Comparison of ENCODE assay signal across 8 cellular contexts in the genomic region with DNA sequence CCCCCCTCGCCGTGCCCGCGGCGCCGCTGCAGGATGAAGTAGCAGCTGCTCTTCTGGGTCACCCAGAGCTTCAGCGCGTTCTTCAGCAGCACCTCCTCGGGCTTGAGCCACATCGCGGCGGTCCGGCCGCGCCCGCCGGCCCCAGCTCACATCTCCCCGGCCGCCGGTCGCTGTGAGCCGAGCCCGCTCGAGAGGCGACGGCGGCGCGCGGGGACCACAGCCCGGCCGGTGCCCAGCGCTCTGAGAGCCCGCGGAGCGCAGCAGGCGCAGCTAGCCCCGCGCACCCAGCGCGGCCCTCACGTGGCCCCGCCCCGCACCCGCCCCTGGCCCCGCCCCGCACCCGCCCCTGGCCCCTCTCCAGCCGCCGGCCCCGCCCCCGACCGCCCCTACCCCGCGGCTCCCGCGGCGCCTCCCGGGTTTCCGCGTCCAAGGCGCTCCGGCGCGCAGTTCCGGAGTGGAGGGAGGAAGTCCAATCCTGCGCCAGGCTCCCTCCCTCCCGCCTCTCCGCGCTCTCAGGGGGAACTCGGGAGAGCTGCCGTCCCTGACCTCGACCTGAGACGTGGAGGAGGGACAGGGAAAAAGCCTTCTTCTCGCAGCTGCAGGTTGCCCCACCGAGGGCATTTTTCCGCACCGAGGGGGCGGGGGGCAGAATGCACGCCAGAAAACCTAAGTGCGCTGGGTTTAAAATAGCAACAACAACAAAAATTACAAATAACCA. TPM values are rescaled to one million over a fixed set of nuclear protein-coding genes. Genes with fewer than 3 reads are reported as not detected.
DNase-seq lines count a peak whose midpoint lies in the region; ATAC-seq, FAIRE-seq and TF ChIP-seq lines count a peak whose summit lies in the region.

A gene (minus strand): TSS at position 242 of the 718 bp plus-strand sequence. CDS start 129 bp downstream, at position 113.

- H3K27me3 Mint-ChIP-seq in HFFc6 (ENCODE audit: insufficient read depth) = peaks cover 18% of the 10 kb centered on the region

- H3K4me3 Mint-ChIP-seq in HFFc6 = peak within 1 kb of the TSS; percentile 84

- no TSS peak for BruUV-seq in GM12878 (replicated peaks; lab: Mats Ljungman, UMichigan)

- SMC1A ChIA-PET in GM12878 (lab: Charles Lee; ENCODE audit: uncharacterized antibody, unreplicated experiment) = interaction anchor here (1.0 to 6.5 kb wide), 6 partner anchors 61 to 149 kb away, joined by 3 to 29 read pairs (median 6); a partner anchor contains a TSS

- ATAC-seq in GM12878 (peak; percentile 84), aorta (ENCODE audit: low FRiP score) (peak; percentile 94)

- H3K4me2 ChIP-seq in GM12878 (ENCODE audit: control insufficient read depth, insufficient read depth) = peak within 1 kb of the TSS; percentile 66

- H3K9me3 Mint-ChIP-seq in HFFc6 = no peaks in the 10 kb centered on the region

- H3K36me3 Mint-ChIP-seq in HFFc6 (ENCODE audit: low read depth) = no peaks in the 10 kb centered on the region

- H3K79me2 ChIP-seq in GM12878 (ENCODE audit: control insufficient read depth, insufficient read depth, low read length) = peaks cover 2% of the 10 kb centered on the region; the same call in 1 of the 2 replicates

- no peak for FAIRE-seq in GM12878 (lab: Jason Lieb, UNC)

- H3K4me3 ChIP-seq in GM12878 = peak within 1 kb of the TSS; percentile 61
- peak within 1 kb of the TSS; percentile 62 to 90 for H3K4me3 ChIP-seq in aorta (ENCODE audit: low read length in 2 of 2)

- TF ChIP-seq RAD21 in GM12878 (IDR thresholded peaks at IDR 0.05; ENCODE audit: insufficient read depth, low read depth, low read length) = no peak

- no peaks in the 10 kb centered on the region for H4K20me1 ChIP-seq in GM12878 (ENCODE audit: control insufficient read depth, insufficient read depth)

- CTCF ChIA-PET in GM10248 (lab: Yijun Ruan, JAX) (interaction anchor here (0.8 to 6.2 kb wide), 12 partner anchors 9 to 545 kb away, joined by 3 to 60 read pairs (median 4); no protein-coding TSS in a partner anchor), GM12878 (lab: Yijun Ruan, JAX) (interaction anchor here (1.0 to 4.4 kb wide), 3 partner anchors 107 to 138 kb away, joined by 3 to 46 read pairs (median 5); no protein-coding TSS in a partner anchor)

- no peaks in the 10 kb centered on the region for H3K9me3 ChIP-seq in GM12878 (replicated peaks; ENCODE audit: control insufficient read depth, insufficient read depth, low read length)
- H3K9me3 ChIP-seq in aorta (ENCODE audit: control insufficient read depth, low read length) = no peaks in the 10 kb centered on the region

- no peak within 1 kb of the TSS for H3K27ac ChIP-seq in GM12878 (ENCODE audit: control insufficient read depth, insufficient read depth)
- peak within 1 kb of the TSS in 1 of 2 donors; percentile 85 for H3K27ac ChIP-seq in aorta (ENCODE audit: low read depth in 1 of 2, low read length in 2 of 2)

- H3K4me1 ChIP-seq in GM12878 (ENCODE audit: control insufficient read depth, insufficient read depth, low read length) (peaks cover 10% of the 10 kb centered on the region), aorta (ENCODE audit: control insufficient read depth in 1 of 2, insufficient read depth in 2 of 2, low read length in 2 of 2) (peaks cover 0 to 4% of the 10 kb centered on the region in 2 donors)

- TF ChIP-seq POLR2A in GM12878 (IDR thresholded peaks at IDR 0.05; ENCODE audit: low read depth, low read length) = peak; percentile 73

- POLR2A ChIA-PET in GM10248 (lab: Yijun Ruan, JAX) = interaction anchor here (1.2 kb wide), 1 partner anchor 149 kb away, joined by 5 read pairs; a partner anchor contains a TSS
- POLR2A ChIA-PET in GM12878 (lab: Charles Lee) = interaction anchor here (0.5 kb wide), 1 partner anchor 344 kb away, joined by 5 read pairs; no protein-coding TSS in a partner anchor

- intact Hi-C loops in GM12878 (cut with micrococcal nuclease; ENCODE audit: unreplicated experiment) (loop anchor here (5.0 kb wide), 1 partner anchor 544 kb away; no protein-coding TSS in a partner anchor), aorta (cut with DNase I) (loop anchor here (5.0 kb wide), 3 partner anchors 56 to 139 kb away; no protein-coding TSS in a partner anchor)

- H3K27me3 ChIP-seq in GM12878 (replicated peaks in 1 of 2; ENCODE audit: control insufficient read depth in 2 of 2, insufficient read depth in 2 of 2, low read length in 1 of 2) = peaks cover 0 to 3% of the 10 kb centered on the region in 2 experiments; a peak in 2 of 4 replicates
- H3K27me3 ChIP-seq in aorta (ENCODE audit: control insufficient read depth in 1 of 2, insufficient read depth in 2 of 2, low read length in 1 of 2) = no peaks in the 10 kb centered on the region

- WGBS in GM12878 (ENCODE audit: insufficient coverage, insufficient replicate concordance, low lambda C conversion rate, missing lambda C conversion rate) = 5% methylated on average over 59 of the region's 81 CpGs
- 0% methylated on average over 57 to 81 of the region's 81 CpGs for WGBS in aorta, 2 donors

- in situ Hi-C loops in GM12878 (cut with MboI) = loop anchor here (5.0 to 10.0 kb wide), 2 partner anchors 109 to 536 kb away; no protein-coding TSS in a partner anchor

- peak; percentile 91 for DNase-seq in GM10248 (ENCODE audit: extremely low spot score)
- peak; percentile 58 for DNase-seq in HFFc6
- DNase-seq in NCI-H1105 treated with DMSO at 0.1 percent for 48 hours (lab: John Stamatoyannopoulos, UW) = peak; percentile 80
- peak; percentile 74 for DNase-seq in T1000 (lab: John Stamatoyannopoulos, UW)
- no peak for DNase-seq in GM12878 (ENCODE audit: low read depth, low spot score)
- DNase-seq in hippocampal formation (lab: John Stamatoyannopoulos, UW) = peak; percentile 44 to 85
- DNase-seq in renal cortical epithelial cell (ENCODE audit: low read depth) = peak; percentile 49
- peak; percentile 93 to 95 for DNase-seq in aorta

- H3K4me1 Mint-ChIP-seq in HFFc6 (ENCODE audit: low read depth) = peaks cover 19% of the 10 kb centered on the region

- RAD21 ChIA-PET in GM12878 (lab: Charles Lee; ENCODE audit: unreplicated experiment) = interaction anchor here (0.6 to 3.4 kb wide), 6 partner anchors 86 to 543 kb away, joined by 3 to 17 read pairs (median 4); no protein-coding TSS in a partner anchor

- H3K9ac ChIP-seq in GM12878 (ENCODE audit: control insufficient read depth, insufficient read depth, low read length) = peak within 1 kb of the TSS; percentile 50

- H2AFZ ChIP-seq in GM12878 (ENCODE audit: control insufficient read depth, low read depth, low read length) = peak within 1 kb of the TSS; percentile 71

- TF ChIP-seq CTCF in GM10248 (IDR thresholded peaks at IDR 0.05; ENCODE audit: control extremely low read depth, extremely low read depth, low read depth, missing control alignments) (no peak), HFFc6 (IDR thresholded peaks at IDR 0.05) (no peak), GM12878 (IDR thresholded peaks at IDR 0.05 in 2 of 3, conservative IDR thresholded peaks at IDR 0.05 in 1 of 3; ENCODE audit: control insufficient read depth in 2 of 3, extremely low read depth in 1 of 3, insufficient read depth in 1 of 3, low read depth in 3 of 3, low read length in 3 of 3) (no peak)

- no peak within 1 kb of the TSS; the same call in 1 of the 2 replicates for H3K27ac Mint-ChIP-seq in HFFc6

- H3K36me3 ChIP-seq in GM12878 (ENCODE audit: control insufficient read depth in 2 of 2, insufficient read depth in 2 of 2, low read length in 1 of 2) = no peaks in the 10 kb centered on the region
- no peaks in the 10 kb centered on the region for H3K36me3 ChIP-seq in aorta (ENCODE audit: control insufficient read depth in 1 of 2, insufficient read depth in 2 of 2, low read length in 1 of 2)

- TF ChIP-seq EP300 in GM12878 (IDR thresholded peaks at IDR 0.05; ENCODE audit: borderline replicate concordance in 1 of 2, control insufficient read depth in 1 of 2, low read depth in 2 of 2, low read length in 2 of 2) = no peak

TF ChIP-seq in GM12878, 131 proteins besides CTCF, POLR2A, EP300 and RAD21 (continues in another document):
- 0 out of 2 replicates have a peak, but pooled peaks have one; percentile 12 for TF ChIP-seq TAF1 (IDR thresholded peaks at IDR 0.05; ENCODE audit: borderline replicate concordance, low read depth, low read length)
- 0 out of 2 replicates have a peak, but pooled peaks have one; percentile 22 for TF ChIP-seq DPF2 (IDR thresholded peaks at IDR 0.05)
- TF ChIP-seq KLF5 (IDR thresholded peaks at IDR 0.05; ENCODE audit: partially characterized antibody) = no peak
- TF ChIP-seq SIX5 (IDR thresholded peaks at IDR 0.05; ENCODE audit: low read depth, low read length, severe bottlenecking) = no peak
- TF ChIP-seq, protein P1, sequence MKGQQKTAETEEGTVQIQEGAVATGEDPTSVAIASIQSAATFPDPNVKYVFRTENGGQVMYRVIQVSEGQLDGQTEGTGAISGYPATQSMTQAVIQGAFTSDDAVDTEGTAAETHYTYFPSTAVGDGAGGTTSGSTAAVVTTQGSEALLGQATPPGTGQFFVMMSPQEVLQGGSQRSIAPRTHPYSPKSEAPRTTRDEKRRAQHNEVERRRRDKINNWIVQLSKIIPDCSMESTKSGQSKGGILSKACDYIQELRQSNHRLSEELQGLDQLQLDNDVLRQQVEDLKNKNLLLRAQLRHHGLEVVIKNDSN (IDR thresholded peaks at IDR 0.05; ENCODE audit: borderline replicate concordance, extremely low read length, insufficient read depth, low read depth, low read length) = peak; percentile 23
- TF ChIP-seq IKZF1 (conservative IDR thresholded peaks at IDR 0.05) = peak; percentile 45; the same call in 1 of the 2 replicates

RNA-seq across cellular contexts. Expression of the gene that starts here (rescaled TPM):
- total RNA-seq in HFFc6 (2021; fragmentation: NEBNext Ultra II Directional; extraction: Animal tissue kit (Norgen Biotek cat#: 25700)) = 1 to 10 TPM; 1.2 to 2.0 (median 1.5) TPM
- total RNA-seq in GM12878 (2013; cell fraction: nucleolus; rRNA removed) = 7.1 and 9.3 TPM in 2 replicates
- total RNA-seq in GM12878 (2014; rRNA removed) (4.8 and 5.6 TPM in 2 replicates), GM12878 (2014; rRNA removed; fragmentation: Illumina TruSeq; extraction: Trizol) (3.9 and 4.9 TPM in 2 replicates), GM12878 (2021) (4.4 and 4.9 TPM in 2 replicates), renal cortical epithelial cell (12.3 and 22.8 TPM in 2 replicates), aorta (10 to 100 TPM; 21.9 to 24.9 TPM)
- 2.8 TPM for polyA plus RNA-seq in GM12878 (2011; ENCODE audit: low read depth)
- polyA plus RNA-seq in GM12878 (2011; rRNA removed) (1.2 TPM in 2 replicates), GM12878 (2014; fragmentation: Illumina TruSeq; extraction: Trizol) (4.0 and 4.8 TPM in 2 replicates), GM12878 (2014; fragmentation: Nextera tagmentation; extraction: Ambion mirVana) (1 to 10 TPM in 1 of 2 experiments, under 1 TPM in 1; 0.80 to 1.5 TPM), GM12878 (2014; rRNA removed) (4.8 and 5.5 TPM in 2 replicates), GM12878 (2016; fragmentation: Nextera tagmentation; extraction: Ambion mirVana) (1 to 10 TPM; 4.0 to 4.7 TPM), aorta (10 to 100 TPM in 1 of 2 donors, 1 to 10 TPM in 1; 7.8 to 28.8 TPM)
- 0.67 and 0.90 TPM in 2 replicates for polyA plus RNA-seq in GM12878 (2011; cell fraction: cytosol; rRNA removed)
- 2.5 and 3.7 TPM in 2 replicates for polyA plus RNA-seq in GM12878 (2011; cell fraction: nucleus; rRNA removed)
- polyA plus RNA-seq in GM12878 (2012) = 5.1 and 6.0 TPM in 2 replicates
- polyA minus RNA-seq in GM12878 (2011; rRNA and poly(A)+ RNA removed) = 2.8 and 4.8 TPM in 2 replicates
- polyA minus RNA-seq in GM12878 (2011; cell fraction: cytosol; rRNA and poly(A)+ RNA removed) = 0.21 and 0.40 TPM in 2 replicates
- polyA minus RNA-seq in GM12878 (2011; cell fraction: nucleus; rRNA and poly(A)+ RNA removed) = 1.2 and 2.0 TPM in 2 replicates
